In the genomic region with DNA sequence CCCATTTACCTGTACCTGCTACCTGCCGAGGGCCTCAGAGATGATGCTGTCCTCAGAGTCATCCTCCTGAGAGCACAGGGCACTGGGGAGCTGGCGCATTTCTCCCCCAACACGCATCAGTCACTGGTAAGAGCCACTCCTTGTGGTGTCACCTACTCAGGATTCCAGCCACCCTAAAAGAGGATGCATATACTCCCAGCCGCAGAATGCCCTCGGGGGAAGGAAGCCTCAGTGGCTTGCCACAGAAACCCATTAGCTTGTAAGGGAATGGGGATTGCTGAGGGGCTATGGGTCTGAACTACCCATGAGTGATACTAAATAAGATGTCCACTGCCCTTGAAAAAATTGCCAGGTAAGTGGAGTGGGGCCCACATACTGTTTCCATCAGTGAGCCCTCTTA, we compare ENCODE assay signal across 26 cellular contexts.
"Had no signal": no experiment of that assay in that cellular context is flagged by ENCODE, and none has a peak within 500 bp of the region (broad histone marks: within the 10 kb centered on the region; RNA-seq: fewer than 3 reads in every experiment).

No MANE protein-coding gene starts in this region.

- ATAC-seq: heart right ventricle; left colon; natural killer cell; right lobe of liver; stimulated activated memory B cell treated with anti-CD40 and anti-IgM and Interleukin-4, amounts not matched to agents 10 μg/mL and 1 μg/mL and 100 μg/mL, for 72 hours; stimulated activated naive CD8-positive, alpha-beta T cell treated with anti-CD3 and anti-CD28 coated beads, Interleukin-15, amount 100 ng/mL, for 72 hours had no signal

- H3K27ac ChIP-seq: heart right ventricle, left lung, lower lobe of right lung, neural progenitor cell, neutrophil, ovary, right atrium auricular region, right lobe of liver, thoracic aorta, tibial artery, upper lobe of right lung had no signal

- DNase-seq: heart right ventricle; kidney glomerular epithelial cell; left colon; left lung; lower lobe of right lung; mammary epithelial cell; mesenchymal stem cell; naive B cell; natural killer cell; nephron progenitor cell; ovary; right lobe of liver; stimulated activated CD4-positive, alpha-beta T cell treated with anti-CD3 and anti-CD28 coated beads, Interleukin-1b, Interleukin-23, amount 100 ng/mL, for 48 hours; stimulated activated CD4-positive, alpha-beta T cell treated with anti-CD3 and anti-CD28 coated beads, Interleukin-2, amount 100 ng/mL, for 48 hours; stimulated activated CD4-positive, alpha-beta T cell treated with anti-CD3 and anti-CD28 coated beads, Interleukin-4, amount 100 ng/mL, for 4 hours; stimulated activated CD8-positive, alpha-beta memory T cell treated with anti-CD3 and anti-CD28 coated beads, Interleukin-4, amount 100 ng/mL, for 48 hours; stimulated activated naive CD4-positive, alpha-beta T cell treated with Interleukin-2 at 50 U/mL for 16 hours; stimulated activated naive CD8-positive, alpha-beta T cell treated with anti-CD3 and anti-CD28 coated beads, Interleukin-15, amount 100 ng/mL, for 72 hours; tibial artery; trophoblast cell; upper lobe of right lung had no signal
